29 cellular contexts compared by ENCODE assay signal in genomic region chr19:44789943-44790467, GRCh38. TPM values are rescaled to one million over a fixed set of nuclear protein-coding genes. Genes with fewer than 3 reads are reported as not detected.
"Had no signal": no experiment of that assay in that cellular context is flagged by ENCODE, and none has a peak within 500 bp of the region (broad histone marks: within the 10 kb centered on the region; RNA-seq: fewer than 3 reads in every experiment).

No MANE protein-coding gene starts in this region.

- H3K36me3 ChIP-seq: left ventricle myocardium inferior, thoracic aorta, WERI-Rb-1 had no signal

- H3K4me1 ChIP-seq: body of pancreas, foreskin keratinocyte, left ventricle myocardium inferior had no signal

- H3K27ac ChIP-seq: body of pancreas, foreskin keratinocyte, left ventricle myocardium inferior, thoracic aorta, WERI-Rb-1 had no signal

- H3K4me3 ChIP-seq: body of pancreas, left ventricle myocardium inferior, thoracic aorta had no signal

- FAIRE-seq: endometrium had no signal

- DNase-seq: activated CD4-positive, alpha-beta T cell treated with anti-CD3 and anti-CD28 coated beads, Interleukin-2, amount 10 ng/mL, durations not matched to agents 7 days and 5 days; activated CD4-positive, CD25-positive, alpha-beta regulatory T cell treated with anti-CD3 and anti-CD28 coated beads, Interleukin-2, amount 50 U/mL, for 72 hours; activated CD8-positive, alpha-beta memory T cell treated with anti-CD3 and anti-CD28 coated beads, Interleukin-2, amount 10 ng/mL, durations not matched to agents 7 days and 5 days; activated CD8-positive, alpha-beta T cell treated with anti-CD3 and anti-CD28 coated beads for 36 hours; activated effector memory CD4-positive, alpha-beta T cell treated with anti-CD3 and anti-CD28 coated beads, Interleukin-2, amount 50 U/mL, for 16 hours; activated naive CD4-positive, alpha-beta T cell treated with anti-CD3 and anti-CD28 coated beads, Interleukin-2, amount 10 ng/mL, durations not matched to agents 7 days and 5 days; activated naive CD8-positive, alpha-beta T cell treated with anti-CD3 and anti-CD28 coated beads, Interleukin-2, amount 50 U/mL, for 24 hours; activated T-cell treated with anti-CD3 and anti-CD28 coated beads for 4 hours; anterior cingulate cortex; body of pancreas; effector CD4-positive, alpha-beta T cell; foreskin keratinocyte; immature natural killer cell; left ventricle myocardium inferior; naive thymus-derived CD4-positive, alpha-beta T cell; stimulated activated CD4-positive, alpha-beta T cell treated with anti-CD3 and anti-CD28 coated beads, Interleukin-2, amount 100 ng/mL, for 48 hours; stimulated activated CD8-positive, alpha-beta memory T cell treated with anti-CD3 and anti-CD28 coated beads, Interleukin-4, amount 100 ng/mL, for 48 hours; stimulated activated naive B cell treated with anti-CD40 and anti-IgM and Interleukin-4, amounts not matched to agents 10 μg/mL and 1 μg/mL and 100 μg/mL, for 72 hours; T-helper 17 cell; WERI-Rb-1 had no signal

- H3K9me3 ChIP-seq: body of pancreas, left ventricle myocardium inferior, thoracic aorta had no signal

- H3K27me3 ChIP-seq: body of pancreas, foreskin keratinocyte had no signal

- ATAC-seq: activated CD8-positive, alpha-beta memory T cell treated with anti-CD3 and anti-CD28 coated beads, Interleukin-2, amount 10 ng/mL, durations not matched to agents 7 days and 5 days; activated CD8-positive, alpha-beta T cell treated with anti-CD3 and anti-CD28 coated beads for 36 hours; activated naive CD8-positive, alpha-beta T cell treated with anti-CD3 and anti-CD28 coated beads, Interleukin-2, amount 50 U/mL, for 24 hours; body of pancreas; foreskin keratinocyte; naive thymus-derived CD4-positive, alpha-beta T cell; stimulated activated naive B cell treated with anti-CD40 and anti-IgM and Interleukin-4, amounts not matched to agents 10 μg/mL and 1 μg/mL and 100 μg/mL, for 72 hours; T-helper 17 cell had no signal

RNA-seq across cellular contexts. Expression of gene CBLC, which starts 12.3 kb away (rescaled TPM):
- total RNA-seq: activated CD4-positive, alpha-beta T cell treated with anti-CD3 and anti-CD28 coated beads, Interleukin-2, amount 10 ng/mL, durations not matched to agents 7 days and 5 days; activated CD8-positive, alpha-beta memory T cell treated with anti-CD3 and anti-CD28 coated beads, Interleukin-2, amount 10 ng/mL, durations not matched to agents 7 days and 5 days; activated CD8-positive, alpha-beta T cell treated with anti-CD3 and anti-CD28 coated beads for 36 hours; cardiac septum; chondrocyte; glomerular endothelial cell; left ventricle myocardium inferior; lung microvascular endothelial cell; naive thymus-derived CD4-positive, alpha-beta T cell; osteoblast; posterior vena cava; T-helper 17 cell had no signal
- polyA plus RNA-seq: fibroblast of lung; immature natural killer cell; naive thymus-derived CD4-positive, alpha-beta T cell had no signal

RNA-seq across cellular contexts. Expression of gene BCAM, which starts 18.9 kb away (rescaled TPM):
- total RNA-seq: activated CD4-positive, alpha-beta T cell treated with anti-CD3 and anti-CD28 coated beads, Interleukin-2, amount 10 ng/mL, durations not matched to agents 7 days and 5 days; activated CD8-positive, alpha-beta memory T cell treated with anti-CD3 and anti-CD28 coated beads, Interleukin-2, amount 10 ng/mL, durations not matched to agents 7 days and 5 days; activated CD8-positive, alpha-beta T cell treated with anti-CD3 and anti-CD28 coated beads for 36 hours; T-helper 17 cell had no signal
- polyA plus RNA-seq: immature natural killer cell; naive thymus-derived CD4-positive, alpha-beta T cell had no signal

RNA-seq across cellular contexts. Expression of gene NECTIN2, which starts 56.1 kb away (rescaled TPM):
- total RNA-seq: activated CD4-positive, alpha-beta T cell treated with anti-CD3 and anti-CD28 coated beads, Interleukin-2, amount 10 ng/mL, durations not matched to agents 7 days and 5 days had no signal
